ENCODE assay signal across 8 cellular contexts in the genomic region with DNA sequence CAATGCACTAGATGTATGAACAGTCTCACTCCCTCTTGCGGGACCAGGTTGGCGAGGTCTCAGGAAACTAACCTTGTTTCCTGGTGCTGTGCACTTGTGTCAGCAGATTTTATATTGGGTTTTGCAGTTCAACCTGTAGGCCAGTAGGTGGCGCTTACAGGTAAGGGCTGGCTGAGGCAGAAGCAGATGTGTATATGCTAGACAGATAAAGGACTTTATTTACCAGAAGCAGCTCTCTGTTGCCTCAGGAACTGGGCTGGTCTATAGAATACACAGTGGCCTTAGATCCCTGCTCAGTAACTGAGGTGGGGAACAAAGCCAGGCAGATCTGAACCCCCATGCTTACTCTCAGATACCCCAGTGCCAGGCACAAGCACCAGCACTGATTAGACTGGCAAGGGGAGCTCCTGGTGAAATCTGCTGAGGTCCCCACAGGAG.
A peak's percentile ranks its signal among the peaks of the same experiment; 100 is the strongest.
DNase-seq lines count a peak whose midpoint lies in the region; ATAC-seq and TF ChIP-seq lines count a peak whose summit lies in the region.

No MANE protein-coding gene starts in this region.

- H3K9me3 ChIP-seq in lower lobe of right lung = peaks cover 3% of the 10 kb centered on the region

- no peaks in the 10 kb centered on the region for H3K4me1 Mint-ChIP-seq in stimulated activated memory B cell treated with anti-CD40 and anti-IgM and Interleukin-4, amounts not matched to agents 10 μg/mL and 1 μg/mL and 100 μg/mL, for 72 hours

- no peaks in the 10 kb centered on the region for H3K36me3 ChIP-seq in lower lobe of right lung

- DNase-seq in DMS 273 treated with DMSO at 0.1 percent for 48 hours (lab: John Stamatoyannopoulos, UW) (peak; percentile 22), NCI-H1417 (lab: John Stamatoyannopoulos, UW) (peak; percentile 30 to 60 (median 56)), T-helper 22 cell (ENCODE audit: low read depth) (peak; percentile 13), cardiac fibroblast (ENCODE audit: low read depth in 2 of 2) (peak; percentile 62 to 69), lower lobe of right lung (no peak)

- TF ChIP-seq CTCF in cardiac fibroblast (IDR thresholded peaks at IDR 0.05; ENCODE audit: low read depth, low read length) (peak; percentile 88), lower lobe of right lung (IDR thresholded peaks at IDR 0.05) (peak; percentile 80)

- peaks cover 5% of the 10 kb centered on the region for H3K4me1 ChIP-seq in lower lobe of right lung

- H3K27me3 ChIP-seq in lower lobe of right lung (ENCODE audit: low read depth) = no peaks in the 10 kb centered on the region

- no peaks in the 10 kb centered on the region for H3K36me3 Mint-ChIP-seq in stimulated activated memory B cell treated with anti-CD40 and anti-IgM and Interleukin-4, amounts not matched to agents 10 μg/mL and 1 μg/mL and 100 μg/mL, for 72 hours

- H3K4me3 ChIP-seq in cardiac fibroblast (replicated peaks in 1 of 2; ENCODE audit: low read depth in 2 of 2, low read length in 2 of 2) = no peak overlapping the region
- H3K4me3 ChIP-seq in lower lobe of right lung = no peak overlapping the region

- H3K9me3 Mint-ChIP-seq in stimulated activated memory B cell treated with anti-CD40 and anti-IgM and Interleukin-4, amounts not matched to agents 10 μg/mL and 1 μg/mL and 100 μg/mL, for 72 hours = peaks cover 3% of the 10 kb centered on the region

- H3K27me3 Mint-ChIP-seq in stimulated activated memory B cell treated with anti-CD40 and anti-IgM and Interleukin-4, amounts not matched to agents 10 μg/mL and 1 μg/mL and 100 μg/mL, for 72 hours = peaks cover 9% of the 10 kb centered on the region

- H3K27ac Mint-ChIP-seq in stimulated activated memory B cell treated with anti-CD40 and anti-IgM and Interleukin-4, amounts not matched to agents 10 μg/mL and 1 μg/mL and 100 μg/mL, for 72 hours = no peak overlapping the region

- ATAC-seq in GM21576 (IDR thresholded peaks at IDR 0.05; ENCODE audit: unreplicated experiment) (peak; percentile 71), lower lobe of right lung (peak; percentile 80 to 89), GM18520 (IDR thresholded peaks at IDR 0.05; ENCODE audit: unreplicated experiment) (no peak)
- ATAC-seq in stimulated activated memory B cell treated with anti-CD40 and anti-IgM and Interleukin-4, amounts not matched to agents 10 μg/mL and 1 μg/mL and 100 μg/mL, for 72 hours = peak; percentile 68

- H3K4me3 Mint-ChIP-seq in stimulated activated memory B cell treated with anti-CD40 and anti-IgM and Interleukin-4, amounts not matched to agents 10 μg/mL and 1 μg/mL and 100 μg/mL, for 72 hours = no peak overlapping the region

- H3K27ac ChIP-seq in lower lobe of right lung = no peak overlapping the region

- intact Hi-C loops in lower lobe of right lung (cut with DNase I) = no loop called here
